26 cellular contexts compared by ENCODE assay signal in genomic region chr6:3965071-3965718, GRCh38.
A peak's percentile ranks its signal among the peaks of the same experiment; 100 is the strongest.
DNase-seq lines count a peak whose midpoint lies in the region; ATAC-seq and TF ChIP-seq lines count a peak whose summit lies in the region.
"Had no signal": no experiment of that assay in that cellular context is flagged by ENCODE, and none has a peak within 500 bp of the region (broad histone marks: within the 10 kb centered on the region; RNA-seq: fewer than 3 reads in every experiment).

No MANE protein-coding gene starts in this region.

- no peaks in the 10 kb centered on the region for H3K79me2 ChIP-seq in PC-3 (ENCODE audit: low read length)

- H3K4me2 ChIP-seq in PC-3 (ENCODE audit: low read length) = peak overlapping the region; percentile 12; the same call in 1 of the 2 replicates

- WGBS in prostate gland = 93% methylated on average over 12 of the region's 12 CpGs

- H4K20me1 ChIP-seq in PC-3 (ENCODE audit: low read length) = no peaks in the 10 kb centered on the region

- H3K4me3 Mint-ChIP-seq in chondrocyte (ENCODE audit: unreplicated experiment) = no peak overlapping the region
- no peak overlapping the region for H3K4me3 Mint-ChIP-seq in osteocyte (ENCODE audit: unreplicated experiment)
- H3K4me3 Mint-ChIP-seq in CD4-positive, alpha-beta memory T cell = no peak overlapping the region
- H3K4me3 Mint-ChIP-seq: activated CD4-positive, alpha-beta memory T cell treated with anti-CD3 and anti-CD28 coated beads for 36 hours; brain; naive B cell; stimulated activated naive CD8-positive, alpha-beta T cell treated with anti-CD3 and anti-CD28 coated beads, Interleukin-15, Interleukin-2, amounts not matched to agents 100 ng/mL and 50 ng/mL, for 24 hours had no signal

- H3K9ac ChIP-seq in PC-3 (ENCODE audit: low read length) = no peak overlapping the region

- TF ChIP-seq POLR2A in prostate gland (IDR thresholded peaks at IDR 0.05) = no peak

- intact Hi-C loops in PC-3 (cut with micrococcal nuclease) = no loop called here
- intact Hi-C loops in prostate gland (cut with DNase I) = no loop called here
- intact Hi-C loops in CD4-positive, alpha-beta memory T cell (cut with micrococcal nuclease) = no loop called here

- H3K27me3 ChIP-seq in PC-3 (ENCODE audit: low read length) = no peaks in the 10 kb centered on the region
- H3K27me3 ChIP-seq in prostate gland (replicated peaks; ENCODE audit: insufficient read depth) = no peaks in the 10 kb centered on the region
- H3K27me3 ChIP-seq in CD4-positive, alpha-beta memory T cell (ENCODE audit: insufficient read depth, low read length) = no peaks in the 10 kb centered on the region
- H3K27me3 ChIP-seq: heart left ventricle, SJCRH30, thyroid gland had no signal

- H3K36me3 ChIP-seq in PC-3 (ENCODE audit: low read depth, low read length) (no peaks in the 10 kb centered on the region), prostate gland (no peaks in the 10 kb centered on the region)
- H3K36me3 ChIP-seq in CD4-positive, alpha-beta memory T cell (ENCODE audit: insufficient read depth, low read length) = no peaks in the 10 kb centered on the region
- H3K36me3 ChIP-seq: heart left ventricle, SJCRH30, thyroid gland had no signal

- ATAC-seq in PC-3 = peak; percentile 77
- ATAC-seq: heart left ventricle, left cardiac atrium, right cardiac atrium had no signal

- H3K27ac Mint-ChIP-seq in chondrocyte (ENCODE audit: unreplicated experiment) (peak overlapping the region; percentile 37), osteocyte (ENCODE audit: unreplicated experiment) (peak overlapping the region; percentile 72)
- no peak overlapping the region for H3K27ac Mint-ChIP-seq in CD4-positive, alpha-beta memory T cell
- H3K27ac Mint-ChIP-seq: activated CD4-positive, alpha-beta memory T cell treated with anti-CD3 and anti-CD28 coated beads for 36 hours; brain; naive B cell; stimulated activated naive CD8-positive, alpha-beta T cell treated with anti-CD3 and anti-CD28 coated beads, Interleukin-15, Interleukin-2, amounts not matched to agents 100 ng/mL and 50 ng/mL, for 24 hours had no signal

- DNase-seq in EL = peak; percentile 47
- peak; percentile 52 for DNase-seq in PC-3
- DNase-seq in chondrocyte (ENCODE audit: low spot score) = no peak
- DNase-seq in osteocyte (ENCODE audit: extremely low spot score, unreplicated experiment) = no peak
- no peak for DNase-seq in prostate gland (ENCODE audit: low spot score)
- DNase-seq in occipital lobe (lab: John Stamatoyannopoulos, UW) = no peak
- DNase-seq in CD4-positive, alpha-beta memory T cell = no peak
- DNase-seq: activated CD4-positive, alpha-beta memory T cell treated with anti-CD3 and anti-CD28 coated beads for 36 hours; activated effector memory CD4-positive, alpha-beta T cell treated with Interleukin-2 at 50 U/mL for 16 hours; AML-193; Caco-2; DND-41; GOT3; heart left ventricle; left cardiac atrium; mesendoderm; naive B cell; NCI-H1436; NCI-H2227 treated with DMSO at 0.1 percent for 48 hours; right cardiac atrium; SJCRH30; stimulated activated CD4-positive, alpha-beta T cell treated with anti-CD3 and anti-CD28 coated beads, Interleukin-4, amount 100 ng/mL, for 4 hours; T-helper 2 cell; thyroid gland had no signal

- H3K4me3 ChIP-seq in PC-3 (ENCODE audit: low read length) = no peak overlapping the region
- no peak overlapping the region for H3K4me3 ChIP-seq in prostate gland
- no peak overlapping the region for H3K4me3 ChIP-seq in CD4-positive, alpha-beta memory T cell (ENCODE audit: low read length in 2 of 2)
- H3K4me3 ChIP-seq: heart left ventricle, SJCRH30, thyroid gland had no signal

- no TSS peak for BruUV-seq in PC-3 (replicated peaks; lab: Mats Ljungman, UMichigan)

- H3K4me1 ChIP-seq in PC-3 (ENCODE audit: insufficient read depth, low read length) (peaks cover 8% of the 10 kb centered on the region; the same call in 1 of the 2 replicates), prostate gland (replicated peaks) (no peaks in the 10 kb centered on the region)
- H3K4me1 ChIP-seq in CD4-positive, alpha-beta memory T cell (ENCODE audit: insufficient read depth, low read length) = no peaks in the 10 kb centered on the region
- H3K4me1 ChIP-seq: Caco-2, thyroid gland had no signal

- CTCF ChIA-PET in PC-3 (lab: Charles Lee) = no interaction called here
- CTCF ChIA-PET in CD4-positive, alpha-beta memory T cell (lab: Charles Lee; ENCODE audit: partially characterized antibody) = interaction anchor here (1.5 kb wide), 1 partner anchor 13 kb away, joined by 5 read pairs; no protein-coding TSS in a partner anchor

- no peaks in the 10 kb centered on the region for H3F3A ChIP-seq in PC-3 (ENCODE audit: low read length, unreplicated experiment)

- H3K9me3 ChIP-seq in PC-3 (ENCODE audit: low read length) = no peaks in the 10 kb centered on the region
- no peaks in the 10 kb centered on the region for H3K9me3 ChIP-seq in prostate gland
- H3K9me3 ChIP-seq in CD4-positive, alpha-beta memory T cell (ENCODE audit: control insufficient read depth in 1 of 2, low read length in 2 of 2) = no peaks in the 10 kb centered on the region
- H3K9me3 ChIP-seq: Caco-2, heart left ventricle, SJCRH30, thyroid gland had no signal

- H3K4me1 Mint-ChIP-seq in chondrocyte (ENCODE audit: low read depth) (peaks cover 53% of the 10 kb centered on the region), osteocyte (ENCODE audit: unreplicated experiment) (peaks cover 54% of the 10 kb centered on the region)
- H3K4me1 Mint-ChIP-seq in CD4-positive, alpha-beta memory T cell = peaks cover 0 to 2% (median 0%) of the 10 kb centered on the region in 4 donors
- H3K4me1 Mint-ChIP-seq: naive B cell had no signal

- H3K9me2 ChIP-seq in PC-3 (replicated peaks; ENCODE audit: low read length) = no peaks in the 10 kb centered on the region

- TF ChIP-seq CTCF in PC-3 (conservative IDR thresholded peaks at IDR 0.05; ENCODE audit: low read depth, low read length) = no peak
- no peak for TF ChIP-seq CTCF in chondrocyte (IDR thresholded peaks at IDR 0.05)
- TF ChIP-seq CTCF in osteocyte (IDR thresholded peaks at IDR 0.05) = no peak
- no peak for TF ChIP-seq CTCF in prostate gland (IDR thresholded peaks at IDR 0.05)

- H3K27me3 Mint-ChIP-seq in chondrocyte (ENCODE audit: low read depth) = no peaks in the 10 kb centered on the region
- no peaks in the 10 kb centered on the region for H3K27me3 Mint-ChIP-seq in osteocyte (ENCODE audit: unreplicated experiment)
- H3K27me3 Mint-ChIP-seq in CD4-positive, alpha-beta memory T cell = peaks cover 0 to 3% of the 10 kb centered on the region in 2 donors
- H3K27me3 Mint-ChIP-seq: activated CD4-positive, alpha-beta memory T cell treated with anti-CD3 and anti-CD28 coated beads for 36 hours had no signal

- H3K27ac ChIP-seq in PC-3 (ENCODE audit: low read length) (no peak overlapping the region), prostate gland (no peak overlapping the region)
- H3K27ac ChIP-seq in CD4-positive, alpha-beta memory T cell (ENCODE audit: low read depth, low read length) = no peak overlapping the region
- H3K27ac ChIP-seq: heart left ventricle, SJCRH30, thyroid gland had no signal

- peak overlapping the region; percentile 47 for H2AFZ ChIP-seq in PC-3 (ENCODE audit: low read length)

- H3K9me3 Mint-ChIP-seq in chondrocyte (ENCODE audit: low read depth) = peaks cover 3% of the 10 kb centered on the region
- no peaks in the 10 kb centered on the region for H3K9me3 Mint-ChIP-seq in osteocyte (ENCODE audit: unreplicated experiment)
- peaks cover 0 to 2% (median 0%) of the 10 kb centered on the region in 8 donors for H3K9me3 Mint-ChIP-seq in CD4-positive, alpha-beta memory T cell
- H3K9me3 Mint-ChIP-seq: activated CD4-positive, alpha-beta memory T cell treated with anti-CD3 and anti-CD28 coated beads for 36 hours; brain; naive B cell; stimulated activated naive CD8-positive, alpha-beta T cell treated with anti-CD3 and anti-CD28 coated beads, Interleukin-15, Interleukin-2, amounts not matched to agents 100 ng/mL and 50 ng/mL, for 24 hours had no signal

- POLR2A ChIA-PET in PC-3 (lab: Charles Lee; ENCODE audit: unreplicated experiment) = no interaction called here
- POLR2A ChIA-PET in CD4-positive, alpha-beta memory T cell (lab: Charles Lee; ENCODE audit: partially characterized antibody) = no interaction called here

- peaks cover 1% of the 10 kb centered on the region for H3K36me3 Mint-ChIP-seq in chondrocyte (ENCODE audit: low read depth)
- peaks cover 2% of the 10 kb centered on the region for H3K36me3 Mint-ChIP-seq in osteocyte (ENCODE audit: unreplicated experiment)
- H3K36me3 Mint-ChIP-seq in CD4-positive, alpha-beta memory T cell = peaks cover 0 to 4% of the 10 kb centered on the region in 2 donors
- H3K36me3 Mint-ChIP-seq: activated CD4-positive, alpha-beta memory T cell treated with anti-CD3 and anti-CD28 coated beads for 36 hours; brain; naive B cell had no signal

Comparison
In these comparisons a context has a peak if more than half of its experiments do, and no peak if none do; other contexts are left out.
1. DNase-seq: peak in EL (single experiment) and PC-3 (single experiment); none in chondrocyte (single experiment), osteocyte (single experiment), prostate gland (single experiment), occipital lobe (single experiment) and CD4-positive, alpha-beta memory T cell (0 of 5).
2. H3K27ac Mint-ChIP-seq: peak in chondrocyte (single experiment) and osteocyte (single experiment); none in CD4-positive, alpha-beta memory T cell (0 of 7).